Comparison of ENCODE assay signal across 29 cellular contexts in the genomic region with DNA sequence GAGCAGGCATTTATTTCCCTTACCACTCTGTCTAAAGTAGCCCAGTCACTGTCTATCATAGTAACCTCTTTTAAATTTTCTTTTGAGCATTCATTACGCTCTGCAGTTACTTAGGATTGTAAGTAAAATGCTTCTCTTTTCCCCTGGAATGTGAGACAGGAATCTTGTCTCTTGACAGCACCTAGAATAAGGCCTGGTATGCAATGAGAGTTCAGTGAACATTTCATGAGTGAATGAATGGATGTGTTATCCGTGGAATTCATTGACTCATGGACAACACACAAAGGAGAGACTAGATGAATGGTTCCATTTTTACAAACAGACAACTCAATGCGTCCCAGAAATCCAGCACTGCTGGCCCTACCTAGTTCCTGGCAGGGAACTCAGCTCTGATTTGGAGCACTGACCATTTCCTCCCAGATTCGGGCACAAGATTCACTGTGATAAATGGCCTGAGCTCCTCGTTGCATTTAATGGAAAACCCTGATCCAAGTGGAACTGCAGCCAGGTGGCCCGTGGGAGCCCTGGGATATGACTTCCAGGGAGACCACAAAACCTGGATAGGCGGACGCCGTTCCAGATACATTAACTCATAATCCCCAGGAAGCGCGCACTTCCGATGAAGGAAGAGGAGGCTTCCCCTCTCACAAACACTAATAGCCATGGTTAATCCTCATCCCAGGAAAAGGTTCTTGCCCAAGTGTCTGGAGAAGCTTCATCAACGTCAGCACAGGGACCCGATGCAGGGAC.
"Had no signal": no experiment of that assay in that cellular context is flagged by ENCODE, and none has a peak within 500 bp of the region (broad histone marks: within the 10 kb centered on the region; RNA-seq: fewer than 3 reads in every experiment).

No MANE protein-coding gene starts in this region.

- H3K4me3 Mint-ChIP-seq: activated CD4-positive, alpha-beta memory T cell treated with anti-CD3 and anti-CD28 coated beads, Interleukin-2, amount 10 ng/mL, durations not matched to agents 7 days and 5 days; activated CD4-positive, alpha-beta T cell treated with anti-CD3 and anti-CD28 coated beads, Interleukin-2, amount 10 ng/mL, durations not matched to agents 7 days and 5 days; activated T-cell treated with anti-CD3 and anti-CD28 coated beads, Interleukin-2, amount 50 U/mL, for 24 hours; activated T-helper 17 cell treated with anti-CD3 and anti-CD28 coated beads, Interleukin-2, amount 50 U/mL, for 72 hours; naive thymus-derived CD4-positive, alpha-beta T cell; T-helper 17 cell had no signal

- H3K9me3 ChIP-seq: colonic mucosa, pancreas, psoas muscle, suprapubic skin had no signal

- H3K4me1 Mint-ChIP-seq: activated CD4-positive, alpha-beta memory T cell treated with anti-CD3 and anti-CD28 coated beads, Interleukin-2, amount 10 ng/mL, durations not matched to agents 7 days and 5 days; activated CD4-positive, alpha-beta T cell treated with anti-CD3 and anti-CD28 coated beads, Interleukin-2, amount 10 ng/mL, durations not matched to agents 7 days and 5 days; activated T-helper 17 cell treated with anti-CD3 and anti-CD28 coated beads, Interleukin-2, amount 50 U/mL, for 72 hours; naive thymus-derived CD4-positive, alpha-beta T cell; T-helper 17 cell had no signal

- H3K27me3 ChIP-seq: body of pancreas, colonic mucosa, gastroesophageal sphincter, pancreas, suprapubic skin had no signal

- ATAC-seq: activated T-helper 17 cell treated with anti-CD3 and anti-CD28 coated beads, Interleukin-2, amount 50 U/mL, for 72 hours; body of pancreas; gastroesophageal sphincter; left cardiac atrium; left ventricle myocardium superior; naive thymus-derived CD4-positive, alpha-beta T cell; pancreas; psoas muscle; T-helper 17 cell had no signal

- H3K27me3 Mint-ChIP-seq: activated CD4-positive, alpha-beta memory T cell treated with anti-CD3 and anti-CD28 coated beads, Interleukin-2, amount 10 ng/mL, durations not matched to agents 7 days and 5 days; activated CD4-positive, alpha-beta T cell treated with anti-CD3 and anti-CD28 coated beads, Interleukin-2, amount 10 ng/mL, durations not matched to agents 7 days and 5 days; T-helper 17 cell had no signal

- H3K27ac ChIP-seq: body of pancreas, colonic mucosa, gastroesophageal sphincter, pancreas, psoas muscle, suprapubic skin, tibial artery, WERI-Rb-1 had no signal

- DNase-seq: activated CD4-positive, alpha-beta memory T cell treated with anti-CD3 and anti-CD28 coated beads, Interleukin-2, amount 10 ng/mL, durations not matched to agents 7 days and 5 days; activated CD4-positive, alpha-beta T cell treated with anti-CD3 and anti-CD28 coated beads, Interleukin-2, amount 10 ng/mL, durations not matched to agents 7 days and 5 days; activated CD4-positive, CD25-positive, alpha-beta regulatory T cell treated with anti-CD3 and anti-CD28 coated beads, Interleukin-2, amount 50 U/mL, for 72 hours; activated CD8-positive, alpha-beta memory T cell treated with anti-CD3 and anti-CD28 coated beads, Interleukin-2, amount 50 U/mL, for 48 hours; activated gamma-delta T cell treated with Interleukin-2 at 50 U/mL for 16 hours; activated naive CD4-positive, alpha-beta T cell treated with anti-CD3 and anti-CD28 coated beads, Interleukin-2, amount 50 U/mL, for 16 hours; activated T-cell treated with anti-CD3 and anti-CD28 coated beads, Interleukin-2, amount 50 U/mL, for 24 hours; amygdala; body of pancreas; cerebellar nuclear complex; colonic mucosa; effector CD8-positive, alpha-beta T cell; head of caudate nucleus; hippocampal formation; left cardiac atrium; left ventricle myocardium superior; naive thymus-derived CD4-positive, alpha-beta T cell; pancreas; psoas muscle; stimulated activated CD4-positive, alpha-beta T cell treated with anti-CD3 and anti-CD28 coated beads, Interleukin-15, amount 100 ng/mL, for 24 hours; stimulated activated CD4-positive, alpha-beta T cell treated with anti-CD3 and anti-CD28 coated beads, Interleukin-2, amount 100 ng/mL, for 24 hours; stimulated activated naive CD4-positive, alpha-beta T cell; T-helper 17 cell; T1000; tibial artery; WERI-Rb-1 had no signal

- H3K4me1 ChIP-seq: body of pancreas, colonic mucosa, gastroesophageal sphincter, pancreas, psoas muscle, suprapubic skin, tibial artery had no signal

- H3K27ac Mint-ChIP-seq: activated CD4-positive, alpha-beta memory T cell treated with anti-CD3 and anti-CD28 coated beads, Interleukin-2, amount 10 ng/mL, durations not matched to agents 7 days and 5 days; activated CD4-positive, alpha-beta T cell treated with anti-CD3 and anti-CD28 coated beads, Interleukin-2, amount 10 ng/mL, durations not matched to agents 7 days and 5 days; activated T-cell treated with anti-CD3 and anti-CD28 coated beads, Interleukin-2, amount 50 U/mL, for 24 hours; activated T-helper 17 cell treated with anti-CD3 and anti-CD28 coated beads, Interleukin-2, amount 50 U/mL, for 72 hours; naive thymus-derived CD4-positive, alpha-beta T cell; T-helper 17 cell had no signal

- H3K36me3 ChIP-seq: colonic mucosa, gastroesophageal sphincter, pancreas, suprapubic skin, tibial artery, WERI-Rb-1 had no signal

- H3K4me3 ChIP-seq: body of pancreas, colonic mucosa, gastroesophageal sphincter, pancreas, psoas muscle, suprapubic skin, tibial artery had no signal
